In the genomic region with DNA sequence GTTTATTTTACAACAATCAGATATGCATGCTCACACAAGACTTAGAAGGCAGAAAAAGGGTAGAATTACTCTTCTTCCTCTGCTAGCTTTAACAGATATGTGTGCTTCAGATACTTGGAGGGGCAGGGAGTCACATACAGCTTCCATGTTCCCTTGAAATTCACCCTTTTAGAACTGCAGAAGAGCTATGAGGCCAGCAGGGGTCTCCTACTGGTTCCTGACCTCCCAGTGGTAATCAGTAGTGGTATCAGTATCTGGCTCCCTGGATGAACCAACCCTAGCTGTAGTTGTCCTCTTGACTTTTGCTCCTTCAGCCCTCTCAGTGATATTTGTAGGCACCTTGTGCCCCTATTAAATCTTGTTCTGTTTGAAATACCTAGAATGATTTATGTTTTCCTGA, we compare ENCODE assay signal across 10 cellular contexts.
DNase-seq lines count a peak whose midpoint lies in the region; ATAC-seq, FAIRE-seq and TF ChIP-seq lines count a peak whose summit lies in the region.
"Had no signal": no experiment of that assay in that cellular context is flagged by ENCODE, and none has a peak within 500 bp of the region (broad histone marks: within the 10 kb centered on the region; RNA-seq: fewer than 3 reads in every experiment).

No MANE protein-coding gene starts in this region.

- H2AK5ac ChIP-seq in H1 (ENCODE audit: low read depth, low read length), result no peak overlapping the region

- peak; percentile 37 for TF ChIP-seq CTCF in 22Rv1 (IDR thresholded peaks at IDR 0.05)
- peak; percentile 65 for TF ChIP-seq CTCF in NB4 (IDR thresholded peaks at IDR 0.05; ENCODE audit: low read depth, low read length)
- peak; percentile 29 to 78 (median 72) for TF ChIP-seq CTCF in H1 (IDR thresholded peaks at IDR 0.05; ENCODE audit: control extremely low read depth in 1 of 3, insufficient read depth in 1 of 3, low read depth in 1 of 3, low read length in 3 of 3)

- DNase-seq in NB4 (ENCODE audit: low read depth), result peak; percentile 47
- no peak for DNase-seq in H1 (ENCODE audit: low read depth in 1 of 2, low spot score in 2 of 2)
- DNase-seq in stimulated activated naive CD8-positive, alpha-beta T cell treated with anti-CD3 and anti-CD28 coated beads, Interleukin-15, amount 100 ng/mL, for 72 hours, result no peak
- DNase-seq in activated T-helper 2 cell treated with anti-CD3 and anti-CD28 coated beads, Interferon-gamma antibody, Interleukin-2, Interleukin-4, amounts not matched to agents 10 μg/mL and 5 μg/mL and 100 μg/mL, durations not matched to agents 14 hours and 24 hours and 36 hours (ENCODE audit: low spot score), result no peak
- no peak for DNase-seq in stimulated activated CD4-positive, alpha-beta T cell treated with anti-CD3 and anti-CD28 coated beads, Interleukin-2, amount 100 ng/mL, for 24 hours
- DNase-seq: DMS79, NCI-H2171 had no signal

- peaks cover 16 to 24% of the 10 kb centered on the region in 2 donors for H3K9me3 Mint-ChIP-seq in stimulated activated naive CD8-positive, alpha-beta T cell treated with anti-CD3 and anti-CD28 coated beads, Interleukin-15, amount 100 ng/mL, for 72 hours
- H3K9me3 Mint-ChIP-seq in activated T-helper 2 cell treated with anti-CD3 and anti-CD28 coated beads, Interferon-gamma antibody, Interleukin-2, Interleukin-4, amounts not matched to agents 10 μg/mL and 5 μg/mL and 100 μg/mL, durations not matched to agents 14 hours and 24 hours and 36 hours, result no peaks in the 10 kb centered on the region

- POLR2A ChIA-PET in H1 (lab: Charles Lee; ENCODE audit: partially characterized antibody), result no interaction called here

- H2BK5ac ChIP-seq in H1 (ENCODE audit: low read depth, low read length), result no peak overlapping the region

- no peaks in the 10 kb centered on the region for H3K79me1 ChIP-seq in H1 (ENCODE audit: low read depth, low read length)

- TF ChIP-seq POLR2A in NB4 (IDR thresholded peaks at IDR 0.05; ENCODE audit: extremely low read depth, insufficient read length) (no peak), H1 (IDR thresholded peaks at IDR 0.05; ENCODE audit: control extremely low read depth in 1 of 2, low read depth in 2 of 2, low read length in 2 of 2) (no peak)

- H3K79me2 ChIP-seq in H1 (ENCODE audit: control insufficient read depth in 1 of 2, insufficient read depth in 2 of 2, low read length in 2 of 2), result no peaks in the 10 kb centered on the region

- no peak overlapping the region for H3K27ac Mint-ChIP-seq in stimulated activated naive CD8-positive, alpha-beta T cell treated with anti-CD3 and anti-CD28 coated beads, Interleukin-15, amount 100 ng/mL, for 72 hours
- H3K27ac Mint-ChIP-seq in activated T-helper 2 cell treated with anti-CD3 and anti-CD28 coated beads, Interferon-gamma antibody, Interleukin-2, Interleukin-4, amounts not matched to agents 10 μg/mL and 5 μg/mL and 100 μg/mL, durations not matched to agents 14 hours and 24 hours and 36 hours, result no peak overlapping the region

- no peaks in the 10 kb centered on the region for H3K9me3 ChIP-seq in H1 (ENCODE audit: insufficient read depth in 2 of 2, low read depth in 1 of 2, low read length in 1 of 2)

- intact Hi-C loops in activated T-helper 2 cell treated with anti-CD3 and anti-CD28 coated beads, Interferon-gamma antibody, Interleukin-2, Interleukin-4, amounts not matched to agents 10 μg/mL and 5 μg/mL and 100 μg/mL, durations not matched to agents 14 hours and 24 hours and 36 hours (cut with micrococcal nuclease), result no loop called here

- H3K4me3 ChIP-seq in NB4 (ENCODE audit: low read depth, low read length) (no peak overlapping the region), H1 (ENCODE audit: extremely low read depth in 1 of 4, insufficient read depth in 2 of 4, low read depth in 3 of 4, low read length in 4 of 4) (no peak overlapping the region)

- H3K27me3 Mint-ChIP-seq in stimulated activated naive CD8-positive, alpha-beta T cell treated with anti-CD3 and anti-CD28 coated beads, Interleukin-15, amount 100 ng/mL, for 72 hours, result peaks cover 9% of the 10 kb centered on the region
- H3K27me3 Mint-ChIP-seq in activated T-helper 2 cell treated with anti-CD3 and anti-CD28 coated beads, Interferon-gamma antibody, Interleukin-2, Interleukin-4, amounts not matched to agents 10 μg/mL and 5 μg/mL and 100 μg/mL, durations not matched to agents 14 hours and 24 hours and 36 hours (ENCODE audit: low read depth), result no peaks in the 10 kb centered on the region

- H3K23me2 ChIP-seq in H1 (ENCODE audit: low read depth, low read length), result no peaks in the 10 kb centered on the region

- no peak overlapping the region for H3K9ac ChIP-seq in H1 (replicated peaks in 1 of 4; ENCODE audit: extremely low read depth in 1 of 4, low read depth in 3 of 4, low read length in 3 of 4)

- H3K56ac ChIP-seq in H1 (replicated peaks; ENCODE audit: insufficient read length, low read depth, low read length), result no peak overlapping the region

- no peaks in the 10 kb centered on the region for H3K36me3 ChIP-seq in H1 (ENCODE audit: control insufficient read depth in 2 of 4, insufficient read depth in 4 of 4, low read length in 3 of 4)

- H3K4ac ChIP-seq in H1 (replicated peaks; ENCODE audit: insufficient read length, low read depth, low read length), result no peak overlapping the region

- H2BK120ac ChIP-seq in H1 (replicated peaks; ENCODE audit: low read depth, low read length), result no peak overlapping the region

- no peaks in the 10 kb centered on the region for H3K27me3 ChIP-seq in H1 (replicated peaks in 1 of 4; ENCODE audit: control insufficient read depth in 3 of 4, extremely low read depth in 1 of 4, insufficient read depth in 3 of 4, low read length in 3 of 4)

- peak; percentile 75 for ATAC-seq in GM18867 (IDR thresholded peaks at IDR 0.05; ENCODE audit: unreplicated experiment)
- no peak for ATAC-seq in stimulated activated naive CD8-positive, alpha-beta T cell treated with anti-CD3 and anti-CD28 coated beads, Interleukin-15, amount 100 ng/mL, for 72 hours
- ATAC-seq in GM21390 (IDR thresholded peaks at IDR 0.05; ENCODE audit: unreplicated experiment), result no peak

- no peak overlapping the region for H4K91ac ChIP-seq in H1 (replicated peaks; ENCODE audit: insufficient read length, low read length)

- H2BK12ac ChIP-seq in H1 (ENCODE audit: low read depth, low read length), result no peak overlapping the region

- H2AFZ ChIP-seq in H1 (ENCODE audit: low read length), result no peak overlapping the region

- H3K36me3 Mint-ChIP-seq in activated T-helper 2 cell treated with anti-CD3 and anti-CD28 coated beads, Interferon-gamma antibody, Interleukin-2, Interleukin-4, amounts not matched to agents 10 μg/mL and 5 μg/mL and 100 μg/mL, durations not matched to agents 14 hours and 24 hours and 36 hours (ENCODE audit: low read depth), result no peaks in the 10 kb centered on the region

- no peaks in the 10 kb centered on the region for H4K20me1 ChIP-seq in H1 (replicated peaks in 1 of 2; ENCODE audit: control insufficient read depth in 1 of 2, insufficient read depth in 2 of 2, low read length in 2 of 2)

- no peak for TF ChIP-seq EP300 in H1 (IDR thresholded peaks at IDR 0.05; ENCODE audit: borderline replicate concordance in 1 of 2, low read depth in 2 of 2, low read length in 2 of 2)

- peak; percentile 87 for FAIRE-seq in H1 (lab: Jason Lieb, UNC)

- no peak overlapping the region for H2BK15ac ChIP-seq in H1 (ENCODE audit: low read length)

- no peak overlapping the region for H3K23ac ChIP-seq in H1 (ENCODE audit: insufficient read length)

- no peak overlapping the region for H4K5ac ChIP-seq in H1 (ENCODE audit: insufficient read length, low read depth, low read length)

- H4K8ac ChIP-seq in H1 (ENCODE audit: extremely low read depth, insufficient read depth, low read length), result no peak overlapping the region

- H3K4me1 Mint-ChIP-seq in stimulated activated naive CD8-positive, alpha-beta T cell treated with anti-CD3 and anti-CD28 coated beads, Interleukin-15, amount 100 ng/mL, for 72 hours, result no peaks in the 10 kb centered on the region
- H3K4me1 Mint-ChIP-seq in activated T-helper 2 cell treated with anti-CD3 and anti-CD28 coated beads, Interferon-gamma antibody, Interleukin-2, Interleukin-4, amounts not matched to agents 10 μg/mL and 5 μg/mL and 100 μg/mL, durations not matched to agents 14 hours and 24 hours and 36 hours (ENCODE audit: low read depth), result no peaks in the 10 kb centered on the region

- H3K14ac ChIP-seq in H1 (ENCODE audit: insufficient read length), result no peak overlapping the region

- no peak overlapping the region for H3K4me3 Mint-ChIP-seq in stimulated activated naive CD8-positive, alpha-beta T cell treated with anti-CD3 and anti-CD28 coated beads, Interleukin-15, amount 100 ng/mL, for 72 hours
- no peak overlapping the region for H3K4me3 Mint-ChIP-seq in activated T-helper 2 cell treated with anti-CD3 and anti-CD28 coated beads, Interferon-gamma antibody, Interleukin-2, Interleukin-4, amounts not matched to agents 10 μg/mL and 5 μg/mL and 100 μg/mL, durations not matched to agents 14 hours and 24 hours and 36 hours (ENCODE audit: low read depth)

- peak; percentile 58 to 69 for TF ChIP-seq RAD21 in H1 (IDR thresholded peaks at IDR 0.05 in 1 of 2, conservative IDR thresholded peaks at IDR 0.05 in 1 of 2; ENCODE audit: low read depth in 2 of 2, low read length in 2 of 2)

- H2BK20ac ChIP-seq in H1 (ENCODE audit: low read length), result no peak overlapping the region

- CTCF ChIA-PET in H1 (lab: Charles Lee; ENCODE audit: partially characterized antibody), result interaction anchor here (0.7 to 2.3 kb wide), 11 partner anchors 9 to 241 kb away, joined by 3 to 10 read pairs (median 4); no protein-coding TSS in a partner anchor

- H3K27ac ChIP-seq in 22Rv1 (no peak overlapping the region), H1 (ENCODE audit: low read depth, low read length) (no peak overlapping the region)

- no peak overlapping the region for H3K18ac ChIP-seq in H1 (ENCODE audit: extremely low read depth, low read length)

- H3K4me1 ChIP-seq in H1 (replicated peaks in 1 of 4; ENCODE audit: control insufficient read depth in 3 of 4, insufficient read depth in 4 of 4, low read length in 3 of 4), result no peaks in the 10 kb centered on the region

- H3K4me2 ChIP-seq in H1 (ENCODE audit: insufficient read depth in 1 of 2, low read depth in 2 of 2, low read length in 2 of 2), result no peak overlapping the region

TF ChIP-seq in H1, 55 proteins besides CTCF, POLR2A, EP300 and RAD21:
- TF ChIP-seq BRCA1 (IDR thresholded peaks at IDR 0.05; ENCODE audit: low read depth, low read length) (no peak), RNF2 (IDR thresholded peaks at IDR 0.05; ENCODE audit: borderline replicate concordance, low read depth, low read length, missing control alignments, poor library complexity, severe bottlenecking) (no peak), HDAC6 (IDR thresholded peaks at IDR 0.05; ENCODE audit: low read depth, low read length) (no peak), BACH1 (IDR thresholded peaks at IDR 0.05; ENCODE audit: low read length) (no peak), YY1 (IDR thresholded peaks at IDR 0.05; ENCODE audit: low read depth, low read length) (no peak), POLR2AphosphoS5 (IDR thresholded peaks at IDR 0.05; ENCODE audit: low read depth, low read length) (no peak), RBBP5 (IDR thresholded peaks at IDR 0.05; ENCODE audit: borderline replicate concordance, low read depth, low read length) (no peak), TEAD4 (IDR thresholded peaks at IDR 0.05; ENCODE audit: low read depth, low read length) (no peak), MAFK (IDR thresholded peaks at IDR 0.05; ENCODE audit: low read depth, low read length) (no peak)
